ENCODE assay signal across 20 cellular contexts in the genomic region with DNA sequence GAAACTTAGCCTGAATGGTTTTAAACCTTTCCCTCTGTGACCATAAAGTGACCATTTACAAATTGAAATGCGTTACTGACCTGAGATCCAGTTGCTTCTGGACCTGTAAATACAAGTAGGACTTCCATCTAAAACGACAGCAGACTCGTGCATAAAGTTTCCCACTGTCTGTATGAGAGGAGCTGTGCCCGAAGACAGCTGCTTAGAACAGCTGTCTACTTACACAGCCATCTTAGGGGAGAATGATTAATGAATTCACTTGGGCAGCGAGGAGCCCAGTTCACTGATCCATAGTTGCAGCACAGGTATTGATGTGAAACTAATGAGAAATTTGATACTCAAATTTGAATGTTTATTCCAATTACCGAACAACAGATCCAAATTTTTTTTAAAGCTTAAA.
"Had no signal": no experiment of that assay in that cellular context is flagged by ENCODE, and none has a peak within 500 bp of the region (broad histone marks: within the 10 kb centered on the region; RNA-seq: fewer than 3 reads in every experiment).

No MANE protein-coding gene starts in this region.

- H3K4me3 ChIP-seq: esophagus squamous epithelium, gastroesophageal sphincter, hepatocyte, right atrium auricular region, stomach, thoracic aorta had no signal

- H3K9me3 Mint-ChIP-seq: dendritic cell treated with granulocyte-macrophage colony-stimulating factor and Interleukin-4, amounts not matched to agents 40 ng/mL and 50 ng/mL, for 4 days had no signal

- H3K27me3 ChIP-seq: esophagus squamous epithelium, hepatocyte, right atrium auricular region, stomach had no signal

- DNase-seq: esophagus squamous epithelium; foreskin fibroblast; head of caudate nucleus; kidney; left cardiac atrium; left ventricle myocardium superior; mesendoderm; naive B cell; posterior cingulate gyrus; small intestine; stimulated activated CD4-positive, alpha-beta T cell treated with anti-CD3 and anti-CD28 coated beads, Interleukin-12 subunit alpha, Interleukin-12 subunit beta, amount 100 ng/mL, for 4 hours; stimulated activated naive CD4-positive, alpha-beta T cell; stomach; substantia nigra; trophoblast cell had no signal

- H3K36me3 Mint-ChIP-seq: naive B cell had no signal

- H3K27ac Mint-ChIP-seq: dendritic cell treated with granulocyte-macrophage colony-stimulating factor and Interleukin-4, amounts not matched to agents 40 ng/mL and 50 ng/mL, for 4 days; naive B cell had no signal

- H3K4me3 Mint-ChIP-seq: dendritic cell treated with granulocyte-macrophage colony-stimulating factor and Interleukin-4, amounts not matched to agents 40 ng/mL and 50 ng/mL, for 4 days; naive B cell had no signal

- H3K27me3 Mint-ChIP-seq: dendritic cell treated with granulocyte-macrophage colony-stimulating factor and Interleukin-4, amounts not matched to agents 40 ng/mL and 50 ng/mL, for 4 days; naive B cell had no signal

- ATAC-seq: gastroesophageal sphincter, left cardiac atrium, left ventricle myocardium superior had no signal

- H3K4me1 Mint-ChIP-seq: naive B cell had no signal

- H3K36me3 ChIP-seq: esophagus squamous epithelium, gastroesophageal sphincter, right atrium auricular region, stomach, thoracic aorta had no signal

- H3K27ac ChIP-seq: esophagus squamous epithelium, gastroesophageal sphincter, hepatocyte, right atrium auricular region, stomach, thoracic aorta had no signal

- H3K4me1 ChIP-seq: esophagus squamous epithelium, gastroesophageal sphincter, right atrium auricular region, stomach had no signal

- H3K9me3 ChIP-seq: thoracic aorta had no signal
